In genomic region chr11:36216061-36216615, GRCh38 we compare ENCODE assay signal across 33 cellular contexts.
"Had no signal": no experiment of that assay in that cellular context is flagged by ENCODE, and none has a peak within 500 bp of the region (broad histone marks: within the 10 kb centered on the region; RNA-seq: fewer than 3 reads in every experiment).

No MANE protein-coding gene starts in this region.

- H3K27me3 ChIP-seq: ascending aorta, brain microvascular endothelial cell, esophagus muscularis mucosa, foreskin keratinocyte, gastrocnemius medialis, heart left ventricle had no signal

- H3K4me1 ChIP-seq: ascending aorta, esophagus muscularis mucosa, gastrocnemius medialis, heart left ventricle had no signal

- H3K4me1 Mint-ChIP-seq: activated B cell treated with CpG ODN at 0.5 μM for 24 hours; activated CD4-positive, alpha-beta T cell treated with anti-CD3 and anti-CD28 coated beads for 36 hours; activated CD4-positive, alpha-beta T cell treated with anti-CD3 and anti-CD28 coated beads, Interleukin-2, amount 10 ng/mL, durations not matched to agents 24 days and 14 days; activated CD8-positive, alpha-beta memory T cell treated with anti-CD3 and anti-CD28 coated beads, Interleukin-2, amount 10 ng/mL, durations not matched to agents 7 days and 5 days; activated naive CD4-positive, alpha-beta T cell treated with anti-CD3 and anti-CD28 coated beads, Interleukin-2, amount 10 ng/mL, durations not matched to agents 7 days and 5 days; activated naive CD8-positive, alpha-beta T cell treated with anti-CD3 and anti-CD28 coated beads, Interleukin-2, amount 10 ng/mL, durations not matched to agents 7 days and 5 days; central memory CD8-positive, alpha-beta T cell; T-cell; T-helper 17 cell had no signal

- H3K36me3 ChIP-seq: ascending aorta, brain microvascular endothelial cell, esophagus muscularis mucosa, gastrocnemius medialis, heart left ventricle, WERI-Rb-1 had no signal

- ATAC-seq: activated CD4-positive, alpha-beta T cell treated with anti-CD3 and anti-CD28 coated beads for 36 hours; activated CD8-positive, alpha-beta memory T cell treated with anti-CD3 and anti-CD28 coated beads, Interleukin-2, amount 10 ng/mL, durations not matched to agents 7 days and 5 days; activated CD8-positive, alpha-beta T cell treated with anti-CD3 and anti-CD28 coated beads, Interleukin-2, amount 10 ng/mL, durations not matched to agents 7 days and 5 days; activated naive CD4-positive, alpha-beta T cell treated with anti-CD3 and anti-CD28 coated beads, Interleukin-2, amount 50 U/mL, for 72 hours; activated T-cell treated with anti-CD3 and anti-CD28 coated beads, Interleukin-2, amount 50 U/mL, for 72 hours; effector memory CD8-positive, alpha-beta T cell; foreskin keratinocyte; gastrocnemius medialis; heart left ventricle; T-cell; T-helper 17 cell had no signal

- H3K36me3 Mint-ChIP-seq: activated CD4-positive, alpha-beta memory T cell treated with anti-CD3 and anti-CD28 coated beads for 36 hours; activated CD8-positive, alpha-beta memory T cell treated with anti-CD3 and anti-CD28 coated beads, Interleukin-2, amount 10 ng/mL, durations not matched to agents 7 days and 5 days; activated naive CD4-positive, alpha-beta T cell treated with anti-CD3 and anti-CD28 coated beads, Interleukin-2, amount 10 ng/mL, durations not matched to agents 7 days and 5 days; activated naive CD8-positive, alpha-beta T cell treated with anti-CD3 and anti-CD28 coated beads, Interleukin-2, amount 10 ng/mL, durations not matched to agents 7 days and 5 days; T-cell had no signal

- DNase-seq: activated B cell treated with CpG ODN at 0.5 μM for 24 hours; activated CD4-positive, alpha-beta memory T cell treated with anti-CD3 and anti-CD28 coated beads for 36 hours; activated CD4-positive, alpha-beta T cell treated with anti-CD3 and anti-CD28 coated beads for 36 hours; activated CD4-positive, alpha-beta T cell treated with anti-CD3 and anti-CD28 coated beads, Interleukin-2, amount 10 ng/mL, durations not matched to agents 24 days and 14 days; activated CD4-positive, CD25-positive, alpha-beta regulatory T cell treated with anti-CD3 and anti-CD28 coated beads, Interleukin-2, amount 50 U/mL, for 72 hours; activated CD8-positive, alpha-beta memory T cell treated with anti-CD3 and anti-CD28 coated beads, Interleukin-2, amount 10 ng/mL, durations not matched to agents 7 days and 5 days; activated CD8-positive, alpha-beta memory T cell treated with anti-CD3 and anti-CD28 coated beads, Interleukin-2, amount 50 U/mL, for 4 hours; activated CD8-positive, alpha-beta T cell treated with anti-CD3 and anti-CD28 coated beads, Interleukin-2, amount 10 ng/mL, durations not matched to agents 7 days and 5 days; activated gamma-delta T cell; activated naive CD4-positive, alpha-beta T cell; activated naive CD4-positive, alpha-beta T cell treated with anti-CD3 and anti-CD28 coated beads, Interleukin-2, amount 10 ng/mL, durations not matched to agents 7 days and 5 days; activated naive CD8-positive, alpha-beta T cell treated with anti-CD3 and anti-CD28 coated beads, Interleukin-2, amount 10 ng/mL, durations not matched to agents 7 days and 5 days; activated T-cell treated with anti-CD3 and anti-CD28 coated beads, Interleukin-2, amount 50 U/mL, for 24 hours; activated T-cell treated with anti-CD3 and anti-CD28 coated beads, Interleukin-2, amount 50 U/mL, for 72 hours; brain microvascular endothelial cell; cortex of kidney; dermis blood vessel endothelial cell; effector CD4-positive, alpha-beta T cell; effector memory CD8-positive, alpha-beta T cell; erythroblast; foreskin keratinocyte; gastrocnemius medialis; glutamatergic neuron; heart left ventricle; T-cell; T-helper 17 cell; T1000; WERI-Rb-1 had no signal

- H3K27ac Mint-ChIP-seq: activated B cell treated with CpG ODN at 0.5 μM for 24 hours; activated CD4-positive, alpha-beta memory T cell treated with anti-CD3 and anti-CD28 coated beads for 36 hours; activated CD4-positive, alpha-beta T cell treated with anti-CD3 and anti-CD28 coated beads for 36 hours; activated CD4-positive, alpha-beta T cell treated with anti-CD3 and anti-CD28 coated beads, Interleukin-2, amount 10 ng/mL, durations not matched to agents 24 days and 14 days; activated CD8-positive, alpha-beta memory T cell treated with anti-CD3 and anti-CD28 coated beads, Interleukin-2, amount 10 ng/mL, durations not matched to agents 7 days and 5 days; activated CD8-positive, alpha-beta T cell treated with anti-CD3 and anti-CD28 coated beads, Interleukin-2, amount 10 ng/mL, durations not matched to agents 7 days and 5 days; activated naive CD4-positive, alpha-beta T cell treated with anti-CD3 and anti-CD28 coated beads, Interleukin-2, amount 10 ng/mL, durations not matched to agents 7 days and 5 days; activated naive CD4-positive, alpha-beta T cell treated with anti-CD3 and anti-CD28 coated beads, Interleukin-2, amount 50 U/mL, for 72 hours; activated naive CD8-positive, alpha-beta T cell treated with anti-CD3 and anti-CD28 coated beads, Interleukin-2, amount 10 ng/mL, durations not matched to agents 7 days and 5 days; activated T-cell treated with anti-CD3 and anti-CD28 coated beads, Interleukin-2, amount 50 U/mL, for 24 hours; activated T-cell treated with anti-CD3 and anti-CD28 coated beads, Interleukin-2, amount 50 U/mL, for 72 hours; effector memory CD8-positive, alpha-beta T cell; T-cell; T-helper 17 cell; T-helper 2 cell treated with Interferon-gamma antibody and Interleukin-4, amounts not matched to agents 5 μg/mL and 100 μg/mL, for 36 hours had no signal

- H3K4me3 Mint-ChIP-seq: activated B cell treated with CpG ODN at 0.5 μM for 24 hours; activated CD4-positive, alpha-beta memory T cell treated with anti-CD3 and anti-CD28 coated beads for 36 hours; activated CD4-positive, alpha-beta T cell treated with anti-CD3 and anti-CD28 coated beads for 36 hours; activated CD4-positive, alpha-beta T cell treated with anti-CD3 and anti-CD28 coated beads, Interleukin-2, amount 10 ng/mL, durations not matched to agents 24 days and 14 days; activated CD8-positive, alpha-beta memory T cell treated with anti-CD3 and anti-CD28 coated beads, Interleukin-2, amount 10 ng/mL, durations not matched to agents 7 days and 5 days; activated CD8-positive, alpha-beta T cell treated with anti-CD3 and anti-CD28 coated beads, Interleukin-2, amount 10 ng/mL, durations not matched to agents 7 days and 5 days; activated naive CD4-positive, alpha-beta T cell treated with anti-CD3 and anti-CD28 coated beads, Interleukin-2, amount 10 ng/mL, durations not matched to agents 7 days and 5 days; activated naive CD8-positive, alpha-beta T cell treated with anti-CD3 and anti-CD28 coated beads, Interleukin-2, amount 10 ng/mL, durations not matched to agents 7 days and 5 days; activated T-cell treated with anti-CD3 and anti-CD28 coated beads, Interleukin-2, amount 50 U/mL, for 24 hours; activated T-cell treated with anti-CD3 and anti-CD28 coated beads, Interleukin-2, amount 50 U/mL, for 72 hours; central memory CD8-positive, alpha-beta T cell; effector memory CD8-positive, alpha-beta T cell; T-cell; T-helper 17 cell; T-helper 2 cell treated with Interferon-gamma antibody and Interleukin-4, amounts not matched to agents 5 μg/mL and 100 μg/mL, for 36 hours had no signal

- H3K4me3 ChIP-seq: ascending aorta, esophagus muscularis mucosa, gastrocnemius medialis, heart left ventricle had no signal

- H3K27me3 Mint-ChIP-seq: activated B cell treated with CpG ODN at 0.5 μM for 24 hours; activated CD8-positive, alpha-beta memory T cell treated with anti-CD3 and anti-CD28 coated beads, Interleukin-2, amount 10 ng/mL, durations not matched to agents 7 days and 5 days had no signal

- H3K9me3 Mint-ChIP-seq: activated T-cell treated with anti-CD3 and anti-CD28 coated beads, Interleukin-2, amount 50 U/mL, for 72 hours had no signal

- H3K27ac ChIP-seq: ascending aorta, brain microvascular endothelial cell, esophagus muscularis mucosa, foreskin keratinocyte, gastrocnemius medialis, heart left ventricle, WERI-Rb-1 had no signal
